ENCODE assay signal across 8 cellular contexts in the genomic region with DNA sequence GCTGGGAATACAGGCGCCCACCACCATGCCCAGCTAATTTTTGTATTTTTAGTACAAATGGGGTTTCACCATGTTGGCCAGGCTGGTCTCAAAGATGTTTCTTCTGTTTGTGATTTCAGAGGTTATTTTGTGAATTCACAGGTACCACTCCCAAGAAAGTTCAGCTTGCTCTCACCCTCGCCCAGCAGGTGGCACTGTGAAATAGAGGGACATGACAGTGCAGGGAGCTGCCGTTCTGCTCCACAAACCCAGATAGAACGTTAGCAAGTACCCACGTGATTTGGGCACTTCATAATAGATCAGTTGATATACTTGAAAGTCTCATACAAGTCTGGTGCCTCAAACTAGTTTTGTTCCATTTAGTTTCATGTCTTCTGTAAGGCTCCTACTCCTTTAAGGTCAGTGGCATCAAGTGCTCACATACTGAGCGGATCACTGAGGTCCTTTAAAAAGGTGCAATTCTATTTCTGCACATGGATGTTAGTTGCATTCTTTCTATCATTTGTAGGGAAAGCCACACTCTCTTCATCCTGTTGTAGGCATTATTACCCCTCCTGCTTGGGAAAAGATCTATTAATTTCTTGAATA. TPM values are rescaled to one million over a fixed set of nuclear protein-coding genes. Genes with fewer than 3 reads are reported as not detected.
DNase-seq lines count a peak whose midpoint lies in the region; ATAC-seq and TF ChIP-seq lines count a peak whose summit lies in the region.

No MANE protein-coding gene starts in this region.

- H3K9me3 ChIP-seq in adrenal gland (replicated peaks in 1 of 3) = no peaks in the 10 kb centered on the region

- H3K27ac ChIP-seq in adrenal gland = no peak overlapping the region

- H3K4me1 Mint-ChIP-seq in HFFc6 (ENCODE audit: low read depth) = peaks cover 74% of the 10 kb centered on the region
- H3K4me1 Mint-ChIP-seq in T-cell = peaks cover 24 to 32% (median 31%) of the 10 kb centered on the region in 3 donors

- H3K4me3 ChIP-seq in adrenal gland = no peak overlapping the region

- H3K9me3 Mint-ChIP-seq in HFFc6 (no peaks in the 10 kb centered on the region), T-cell (no peaks in the 10 kb centered on the region)

- peaks cover 0 to 14% of the 10 kb centered on the region in 2 donors for H3K4me1 ChIP-seq in adrenal gland (replicated peaks in 1 of 2)

- no peaks in the 10 kb centered on the region; the same call in 1 of the 2 replicates for H3K27me3 Mint-ChIP-seq in HFFc6 (ENCODE audit: insufficient read depth)
- H3K27me3 Mint-ChIP-seq in T-cell = no peaks in the 10 kb centered on the region

- TF ChIP-seq POLR2A in adrenal gland (IDR thresholded peaks at IDR 0.05) = no peak

- H3K4me3 Mint-ChIP-seq in HFFc6 = no peak overlapping the region
- H3K4me3 Mint-ChIP-seq in T-cell = no peak overlapping the region

- DNase-seq in GM10248 (ENCODE audit: extremely low spot score) (peak; percentile 77), HFFc6 (peak; percentile 77), NCI-H1436 (lab: John Stamatoyannopoulos, UW) (peak; percentile 77), T-cell (peak; percentile 49 to 78 (median 70)), adrenal gland (peak; percentile 79 to 95 (median 82)), left ventricle myocardium superior (peak; percentile 82), sciatic nerve (ENCODE audit: low spot score) (peak; percentile 86), occipital lobe (lab: John Stamatoyannopoulos, UW) (no peak)

- CTCF ChIA-PET in GM10248 (lab: Yijun Ruan, JAX) (interaction anchor here (0.8 to 2.5 kb wide), 39 partner anchors 9 to 518 kb away, joined by 3 to 37 read pairs (median 5); partner anchors contain the start of gene TBC1D23), T-cell (lab: Charles Lee) (interaction anchor here (0.5 to 4.5 kb wide), 23 partner anchors 8 to 886 kb away, joined by 3 to 39 read pairs (median 3); partner anchors contain the start of gene TBC1D23 (in 1 of the 2))

- no peaks in the 10 kb centered on the region for H3K27me3 ChIP-seq in adrenal gland

- H3K36me3 Mint-ChIP-seq in HFFc6 (ENCODE audit: low read depth) (peaks cover 10% of the 10 kb centered on the region), T-cell (no peaks in the 10 kb centered on the region)

- H3K36me3 ChIP-seq in adrenal gland (replicated peaks in 1 of 2) = no peaks in the 10 kb centered on the region

- TF ChIP-seq CTCF in GM10248 (IDR thresholded peaks at IDR 0.05; ENCODE audit: control extremely low read depth, extremely low read depth, low read depth, missing control alignments) (peak; percentile 72), HFFc6 (IDR thresholded peaks at IDR 0.05) (peak; percentile 90), adrenal gland (IDR thresholded peaks at IDR 0.05) (peak; percentile 55 to 86 (median 76))

- POLR2A ChIA-PET in GM10248 (lab: Yijun Ruan, JAX) (interaction anchor here (1.0 kb wide), 1 partner anchor 192 kb away, joined by 3 read pairs; the partner anchor contains the start of gene TBC1D23), T-cell (lab: Charles Lee) (interaction anchor here in 1 of 2 donors (0.8 kb wide), 1 partner anchor 185 kb away, joined by 7 read pairs; no protein-coding TSS in a partner anchor)

- WGBS in adrenal gland, 4 donors = 24 to 31% (median 28%) methylated on average over 6 of the region's 6 CpGs

- peak; percentile 77 to 97 (median 85) for ATAC-seq in T-cell (replicated peaks in 1 of 4)
- peak; percentile 88 for ATAC-seq in left ventricle myocardium superior
- ATAC-seq in sciatic nerve = peak; percentile 93

- intact Hi-C loops in adrenal gland (cut with DNase I) = loop anchor here (5.0 to 10.0 kb wide), 2 partner anchors 183 to 224 kb away; no protein-coding TSS in a partner anchor
- intact Hi-C loops in left ventricle myocardium superior (cut with micrococcal nuclease) = no loop called here
- intact Hi-C loops in sciatic nerve (cut with DNase I) = no loop called here

- H3K27ac Mint-ChIP-seq in HFFc6 (no peak overlapping the region), T-cell (no peak overlapping the region)

RNA-seq across cellular contexts. Expression of gene FILIP1L, which starts 45.4 kb away (rescaled TPM):
- 10 to 100 TPM; 37.8 to 54.7 (median 48.2) TPM for total RNA-seq in HFFc6 (2021; fragmentation: NEBNext Ultra II Directional; extraction: Animal tissue kit (Norgen Biotek cat#: 25700))
- under 1 TPM in 4 of 5 donors, not detected in 1; 0.10 to 0.38 (median 0.27) TPM for total RNA-seq in T-cell
- total RNA-seq in adrenal gland = 10 to 100 TPM in 7 of 8 donors, 1 to 10 TPM in 1; 6.8 to 33.2 (median 20.5) TPM
- 10 to 100 TPM; 13.0 to 21.5 (median 16.3) TPM for polyA plus RNA-seq in adrenal gland
- 28.6 TPM for total RNA-seq in left ventricle myocardium superior
- total RNA-seq in sciatic nerve = 36.2 TPM
- 1.2 TPM for total RNA-seq in occipital lobe

Comparison
In these comparisons a context has a peak if more than half of its experiments do, and no peak if none do; other contexts are left out.
1. intact Hi-C loops: an anchor here in adrenal gland (5.0 to 10.0 kb wide); none called in left ventricle myocardium superior and sciatic nerve.